ENCODE assay signal across 10 cellular contexts in the genomic region with DNA sequence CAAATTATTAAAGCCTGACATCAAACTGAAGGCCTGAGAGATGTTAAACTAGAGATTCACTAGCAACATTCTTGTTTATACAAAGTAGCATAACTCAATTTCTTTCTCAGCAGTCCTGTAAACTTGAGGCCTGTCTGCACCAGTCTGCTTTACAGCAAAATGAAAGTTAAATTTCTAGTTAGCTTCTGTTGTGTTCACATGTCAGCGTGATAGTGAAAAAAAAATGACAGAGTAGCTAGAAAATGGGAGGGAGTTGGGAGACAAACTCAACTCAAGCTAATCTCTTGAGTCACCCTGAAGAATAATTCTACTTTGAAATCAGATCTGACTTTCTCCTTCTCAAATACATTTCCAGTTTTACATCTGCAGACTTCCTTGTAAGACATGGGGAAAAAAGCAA. TPM values are rescaled to one million over a fixed set of nuclear protein-coding genes. Genes with fewer than 3 reads are reported as not detected.
DNase-seq lines count a peak whose midpoint lies in the region; ATAC-seq and TF ChIP-seq lines count a peak whose summit lies in the region.
"Had no signal": no experiment of that assay in that cellular context is flagged by ENCODE, and none has a peak within 500 bp of the region (broad histone marks: within the 10 kb centered on the region; RNA-seq: fewer than 3 reads in every experiment).

No MANE protein-coding gene starts in this region.

- H3K4me3 ChIP-seq in CD4-positive, alpha-beta memory T cell (ENCODE audit: low read length in 2 of 2): no peak overlapping the region
- no peak overlapping the region for H3K4me3 ChIP-seq in SJSA1
- H3K4me3 ChIP-seq in fibroblast of mammary gland (ENCODE audit: control insufficient read depth, low read depth, low read length): no peak overlapping the region
- no peak overlapping the region for H3K4me3 ChIP-seq in psoas muscle
- no peak overlapping the region for H3K4me3 ChIP-seq in ovary

- ATAC-seq in psoas muscle: no peak

- 32 to 63% (median 38%) methylated on average over 1 of the region's 1 CpG for WGBS in psoas muscle, 3 donors
- WGBS in ovary, 3 donors: 5 to 8% (median 6%) methylated on average over 1 of the region's 1 CpG

- POLR2A ChIA-PET in CD4-positive, alpha-beta memory T cell (lab: Charles Lee; ENCODE audit: partially characterized antibody): no interaction called here

- H3K9me3 Mint-ChIP-seq in CD4-positive, alpha-beta memory T cell: no peaks in the 10 kb centered on the region

- intact Hi-C loops in CD4-positive, alpha-beta memory T cell (cut with micrococcal nuclease): no loop called here
- intact Hi-C loops in psoas muscle (cut with DNase I): no loop called here
- intact Hi-C loops in ovary (cut with DNase I): loop anchor here in 3 of 4 donors (10.0 kb wide), 2 partner anchors 47 to 57 kb away; no protein-coding TSS in a partner anchor

- peaks cover 9 to 19% (median 11%) of the 10 kb centered on the region in 4 donors for H3K4me1 Mint-ChIP-seq in CD4-positive, alpha-beta memory T cell

- no peaks in the 10 kb centered on the region for H3K36me3 ChIP-seq in CD4-positive, alpha-beta memory T cell (ENCODE audit: insufficient read depth, low read length)
- H3K36me3 ChIP-seq in SJSA1 (peaks cover 33% of the 10 kb centered on the region), psoas muscle (ENCODE audit: insufficient read depth in 1 of 2, low read depth in 1 of 2) (peaks cover 0 to 6% of the 10 kb centered on the region in 2 donors), ovary (no peaks in the 10 kb centered on the region)

- TF ChIP-seq POLR2A in ovary (IDR thresholded peaks at IDR 0.05): no peak

- H3K27ac ChIP-seq in CD4-positive, alpha-beta memory T cell (ENCODE audit: low read depth, low read length): no peak overlapping the region
- H3K27ac ChIP-seq in SJSA1 (peak overlapping the region; percentile 26), psoas muscle (peak overlapping the region; percentile 46), ovary (peak overlapping the region in 1 of 2 donors; percentile 46)

- H3K27me3 Mint-ChIP-seq in CD4-positive, alpha-beta memory T cell: peaks cover 3 to 4% of the 10 kb centered on the region in 2 donors

- TF ChIP-seq CTCF in fibroblast of mammary gland (conservative IDR thresholded peaks at IDR 0.05; ENCODE audit: control insufficient read depth, insufficient read depth, low read depth, low read length) (no peak), psoas muscle (IDR thresholded peaks at IDR 0.05) (no peak), ovary (IDR thresholded peaks at IDR 0.05) (no peak)

- H3K27ac Mint-ChIP-seq in CD4-positive, alpha-beta memory T cell: peak overlapping the region in 6 of 7 donors; percentile 16 to 58 (median 24)

- no peaks in the 10 kb centered on the region for H3K9me3 ChIP-seq in CD4-positive, alpha-beta memory T cell (ENCODE audit: control insufficient read depth in 1 of 2, low read length in 2 of 2)
- H3K9me3 ChIP-seq in SJSA1 (replicated peaks): no peaks in the 10 kb centered on the region
- no peaks in the 10 kb centered on the region for H3K9me3 ChIP-seq in psoas muscle
- no peaks in the 10 kb centered on the region for H3K9me3 ChIP-seq in ovary

- no peaks in the 10 kb centered on the region for H3K36me3 Mint-ChIP-seq in CD4-positive, alpha-beta memory T cell

- CTCF ChIA-PET in CD4-positive, alpha-beta memory T cell (lab: Charles Lee; ENCODE audit: partially characterized antibody): interaction anchor here (1.2 kb wide), 1 partner anchor 44 kb away, joined by 6 read pairs; no protein-coding TSS in a partner anchor

- DNase-seq in CD4-positive, alpha-beta memory T cell: no peak
- DNase-seq in SJSA1 (ENCODE audit: low read depth in 1 of 2, low spot score in 2 of 2) (peak in 1 of 2 experiments; percentile 18), fibroblast of mammary gland (ENCODE audit: low read depth) (peak; percentile 68), psoas muscle (no peak), ovary (no peak), NCI-H2171 (lab: John Stamatoyannopoulos, UW) (no peak), AML-193 (lab: John Stamatoyannopoulos, UW) (no peak), epidermal melanocyte (ENCODE audit: insufficient read length, low spot score) (no peak)
- DNase-seq: cortex of kidney, SIG-M5 had no signal

- TF ChIP-seq EP300 in ovary (IDR thresholded peaks at IDR 0.05): no peak

- H3K4me3 Mint-ChIP-seq in CD4-positive, alpha-beta memory T cell: peak overlapping the region in 1 of 8 donors; percentile 47

- peaks cover 5% of the 10 kb centered on the region for H3K4me1 ChIP-seq in CD4-positive, alpha-beta memory T cell (ENCODE audit: insufficient read depth, low read length)
- H3K4me1 ChIP-seq in SJSA1 (replicated peaks): peaks cover 32% of the 10 kb centered on the region
- peaks cover 41% of the 10 kb centered on the region for H3K4me1 ChIP-seq in psoas muscle
- H3K4me1 ChIP-seq in ovary (ENCODE audit: insufficient read depth): peaks cover 21% of the 10 kb centered on the region

- no peaks in the 10 kb centered on the region for H3K27me3 ChIP-seq in CD4-positive, alpha-beta memory T cell (ENCODE audit: insufficient read depth, low read length)
- H3K27me3 ChIP-seq in SJSA1 (replicated peaks): no peaks in the 10 kb centered on the region
- H3K27me3 ChIP-seq in psoas muscle (ENCODE audit: insufficient read depth in 3 of 3, low read length in 2 of 3): no peaks in the 10 kb centered on the region
- H3K27me3 ChIP-seq in ovary: no peaks in the 10 kb centered on the region

RNA-seq across cellular contexts. Expression of gene RBFOX2, which starts 6.5 kb away (rescaled TPM):
- 1 to 10 TPM in 1 of 2 experiments, under 1 TPM in 1; 0.99 to 1.0 TPM for total RNA-seq in CD4-positive, alpha-beta memory T cell
- polyA plus RNA-seq in CD4-positive, alpha-beta memory T cell: 1 to 10 TPM in 1 of 2 donors, under 1 TPM in 1; 0.68 to 1.3 TPM
- 92.3 and 144 TPM in 2 replicates for total RNA-seq in SJSA1 (2014; rRNA removed; shearing (Covaris generic))
- 10 to 100 TPM; 28.4 to 50.4 (median 36.8) TPM for total RNA-seq in psoas muscle
- polyA plus RNA-seq in psoas muscle: 10 to 100 TPM in 2 of 3 donors, 1 to 10 TPM in 1; 7.7 to 20.5 (median 10.4) TPM
- total RNA-seq in ovary: 100 to 1,000 TPM in 5 of 7 donors, 10 to 100 TPM in 2; 71.1 to 137 (median 128) TPM
- polyA plus RNA-seq in ovary: 100 to 1,000 TPM in 1 of 2 donors, 10 to 100 TPM in 1; 68.7 to 140 TPM

Comparison
In these comparisons a context has a peak if more than half of its experiments do, and no peak if none do; other contexts are left out.
1. RNA of gene RBFOX2, which starts 6.5 kb away (total RNA-seq): 92.3 to 144 TPM in SJSA1, 71.1 to 137 TPM in ovary and 28.4 to 50.4 TPM in psoas muscle; 0.99 to 1.0 TPM in CD4-positive, alpha-beta memory T cell; every median in the first group is over 10 times any median in the second.
2. intact Hi-C loops: an anchor here in ovary (10.0 kb wide); none called in CD4-positive, alpha-beta memory T cell and psoas muscle.